ENCODE assay signal across 15 cellular contexts in genomic region chr17:79315282-79316106, GRCh38.
DNase-seq lines count a peak whose midpoint lies in the region; ATAC-seq and TF ChIP-seq lines count a peak whose summit lies in the region.
"Had no signal": no experiment of that assay in that cellular context is flagged by ENCODE, and none has a peak within 500 bp of the region (broad histone marks: within the 10 kb centered on the region; RNA-seq: fewer than 3 reads in every experiment).

No MANE protein-coding gene starts in this region.

- TF ChIP-seq CTCF in glutamatergic neuron (IDR thresholded peaks at IDR 0.05; ENCODE audit: partially characterized antibody, unreplicated experiment): no peak
- no peak for TF ChIP-seq CTCF in neural cell (IDR thresholded peaks at IDR 0.05; ENCODE audit: poor library complexity, severe bottlenecking)

- H2AFZ ChIP-seq in neural cell (ENCODE audit: low read depth, low read length): no peak overlapping the region
- H2AFZ ChIP-seq: GM23248 had no signal

- H3K9me3 ChIP-seq in neural cell (ENCODE audit: low read length): no peaks in the 10 kb centered on the region
- H3K9me3 ChIP-seq: A549 had no signal

- TF ChIP-seq RAD21 in neural cell (conservative IDR thresholded peaks at IDR 0.05): no peak

- peak overlapping the region; percentile 57 for H3K4me3 Mint-ChIP-seq in glutamatergic neuron (ENCODE audit: unreplicated experiment)
- H3K4me3 Mint-ChIP-seq: HFFc6, IgD-negative memory B cell had no signal

- peaks cover 67% of the 10 kb centered on the region for H3K4me1 Mint-ChIP-seq in glutamatergic neuron (ENCODE audit: low read depth, unreplicated experiment)
- H3K4me1 Mint-ChIP-seq: CD8-positive, alpha-beta memory T cell had no signal

- no peak overlapping the region for H3K27ac ChIP-seq in neural cell (ENCODE audit: low read length)
- H3K27ac ChIP-seq: A549, GM23248 had no signal

- H3K27ac Mint-ChIP-seq in glutamatergic neuron (ENCODE audit: unreplicated experiment): peak overlapping the region; percentile 59
- H3K27ac Mint-ChIP-seq: CD8-positive, alpha-beta memory T cell; HFFc6 had no signal

- no peak overlapping the region for H3K9ac ChIP-seq in neural cell (ENCODE audit: low read length)
- H3K9ac ChIP-seq: GM23248 had no signal

- no peaks in the 10 kb centered on the region for H3K36me3 Mint-ChIP-seq in glutamatergic neuron (ENCODE audit: unreplicated experiment)
- H3K36me3 Mint-ChIP-seq: CD8-positive, alpha-beta memory T cell; IgD-negative memory B cell had no signal

- ATAC-seq in GM19035 (IDR thresholded peaks at IDR 0.05; ENCODE audit: unreplicated experiment): no peak
- ATAC-seq in GM18868 (IDR thresholded peaks at IDR 0.05; ENCODE audit: unreplicated experiment): no peak
- ATAC-seq: A549 had no signal

- no peaks in the 10 kb centered on the region for H3K79me2 ChIP-seq in neural cell (replicated peaks; ENCODE audit: insufficient read depth, low read length)

- no peaks in the 10 kb centered on the region for H4K20me1 ChIP-seq in neural cell (ENCODE audit: insufficient read depth)

- no peak overlapping the region for H3K4me3 ChIP-seq in H7 (ENCODE audit: insufficient read depth, low read depth, low read length)
- H3K4me3 ChIP-seq in neural cell (ENCODE audit: low read length): peak overlapping the region; percentile 10
- H3K4me3 ChIP-seq: A549, GM23248 had no signal

- TF ChIP-seq EP300 in neural cell (conservative IDR thresholded peaks at IDR 0.05; ENCODE audit: poor library complexity, severe bottlenecking): no peak

- H3K36me3 ChIP-seq in H7 (replicated peaks; ENCODE audit: control insufficient read depth, insufficient read depth, low read length) (no peaks in the 10 kb centered on the region), neural cell (ENCODE audit: insufficient read depth, low read length) (no peaks in the 10 kb centered on the region)

- DNase-seq in H7 (peak; percentile 80), glutamatergic neuron (no peak), GOT3 (lab: John Stamatoyannopoulos, UW) (no peak), NCI-H1092 treated with DMSO at 0.1 percent for 48 hours (lab: John Stamatoyannopoulos, UW) (no peak)
- DNase-seq: CD8-positive, alpha-beta memory T cell; DMS53; GM23248; HCEC 1CT; HFFc6; KG1 had no signal

- peaks cover 20% of the 10 kb centered on the region for H3K9me3 Mint-ChIP-seq in glutamatergic neuron (ENCODE audit: unreplicated experiment)
- H3K9me3 Mint-ChIP-seq: CD8-positive, alpha-beta memory T cell; HFFc6; IgD-negative memory B cell had no signal

- H3K27me3 Mint-ChIP-seq in glutamatergic neuron (ENCODE audit: unreplicated experiment): peaks cover 14% of the 10 kb centered on the region

- no peaks in the 10 kb centered on the region for H3K27me3 ChIP-seq in H7 (ENCODE audit: control insufficient read depth, insufficient read depth, low read length)
- H3K27me3 ChIP-seq in neural cell (ENCODE audit: insufficient read depth, low read depth, low read length): no peaks in the 10 kb centered on the region

- no peak overlapping the region for H3K4me2 ChIP-seq in neural cell (ENCODE audit: low read length)
- H3K4me2 ChIP-seq: A549 had no signal

- no peaks in the 10 kb centered on the region for H3K9me2 ChIP-seq in neural cell (ENCODE audit: insufficient read depth, low read length)

- H3F3A ChIP-seq in neural cell (ENCODE audit: insufficient read depth, low read length, poor library complexity, severe bottlenecking): no peaks in the 10 kb centered on the region

TF ChIP-seq in neural cell, 6 proteins besides CTCF, POLR2A, EP300 and RAD21:
- no peak for TF ChIP-seq SMC3 (conservative IDR thresholded peaks at IDR 0.05; ENCODE audit: poor library complexity)
- no peak for TF ChIP-seq MXI1 (conservative IDR thresholded peaks at IDR 0.05; ENCODE audit: poor library complexity, severe bottlenecking)
- no peak for TF ChIP-seq TAF1 (IDR thresholded peaks at IDR 0.05; ENCODE audit: low read depth)
- TF ChIP-seq, protein P1, sequence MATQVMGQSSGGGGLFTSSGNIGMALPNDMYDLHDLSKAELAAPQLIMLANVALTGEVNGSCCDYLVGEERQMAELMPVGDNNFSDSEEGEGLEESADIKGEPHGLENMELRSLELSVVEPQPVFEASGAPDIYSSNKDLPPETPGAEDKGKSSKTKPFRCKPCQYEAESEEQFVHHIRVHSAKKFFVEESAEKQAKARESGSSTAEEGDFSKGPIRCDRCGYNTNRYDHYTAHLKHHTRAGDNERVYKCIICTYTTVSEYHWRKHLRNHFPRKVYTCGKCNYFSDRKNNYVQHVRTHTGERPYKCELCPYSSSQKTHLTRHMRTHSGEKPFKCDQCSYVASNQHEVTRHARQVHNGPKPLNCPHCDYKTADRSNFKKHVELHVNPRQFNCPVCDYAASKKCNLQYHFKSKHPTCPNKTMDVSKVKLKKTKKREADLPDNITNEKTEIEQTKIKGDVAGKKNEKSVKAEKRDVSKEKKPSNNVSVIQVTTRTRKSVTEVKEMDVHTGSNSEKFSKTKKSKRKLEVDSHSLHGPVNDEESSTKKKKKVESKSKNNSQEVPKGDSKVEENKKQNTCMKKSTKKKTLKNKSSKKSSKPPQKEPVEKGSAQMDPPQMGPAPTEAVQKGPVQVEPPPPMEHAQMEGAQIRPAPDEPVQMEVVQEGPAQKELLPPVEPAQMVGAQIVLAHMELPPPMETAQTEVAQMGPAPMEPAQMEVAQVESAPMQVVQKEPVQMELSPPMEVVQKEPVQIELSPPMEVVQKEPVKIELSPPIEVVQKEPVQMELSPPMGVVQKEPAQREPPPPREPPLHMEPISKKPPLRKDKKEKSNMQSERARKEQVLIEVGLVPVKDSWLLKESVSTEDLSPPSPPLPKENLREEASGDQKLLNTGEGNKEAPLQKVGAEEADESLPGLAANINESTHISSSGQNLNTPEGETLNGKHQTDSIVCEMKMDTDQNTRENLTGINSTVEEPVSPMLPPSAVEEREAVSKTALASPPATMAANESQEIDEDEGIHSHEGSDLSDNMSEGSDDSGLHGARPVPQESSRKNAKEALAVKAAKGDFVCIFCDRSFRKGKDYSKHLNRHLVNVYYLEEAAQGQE (IDR thresholded peaks at IDR 0.05; ENCODE audit: borderline replicate concordance): no peak
- no peak for TF ChIP-seq POLR2AphosphoS5 (IDR thresholded peaks at IDR 0.05)
- no peak for TF ChIP-seq EZH2 (IDR thresholded peaks at IDR 0.05; ENCODE audit: borderline replicate concordance, insufficient read depth, low read length, poor library complexity, severe bottlenecking)
